ENCODE assay signal across 30 cellular contexts in the genomic region with DNA sequence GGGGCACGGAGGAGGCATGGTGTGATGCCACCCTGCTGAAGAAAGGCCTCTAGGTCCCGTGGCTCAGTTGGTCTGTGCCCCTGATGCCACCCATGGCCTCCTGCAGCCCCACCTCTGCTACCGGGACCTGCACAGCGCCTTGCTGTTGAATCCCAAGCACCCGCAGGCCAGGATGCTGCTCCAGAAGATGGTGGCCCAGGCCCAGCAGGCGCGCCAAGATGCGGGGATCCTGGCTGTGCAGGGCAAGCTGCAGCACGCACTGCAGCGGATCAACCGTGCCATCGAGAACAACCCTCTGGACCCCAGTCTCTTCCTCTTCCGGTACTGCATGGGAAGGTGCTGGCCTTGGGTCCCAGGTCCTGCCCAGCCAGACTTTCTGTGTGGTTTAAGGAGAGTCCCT. TPM values are rescaled to one million over a fixed set of nuclear protein-coding genes. Genes with fewer than 3 reads are reported as not detected.
"Had no signal": no experiment of that assay in that cellular context is flagged by ENCODE, and none has a peak within 500 bp of the region (broad histone marks: within the 10 kb centered on the region; RNA-seq: fewer than 3 reads in every experiment).

No MANE protein-coding gene starts in this region.

- H3K36me3 ChIP-seq: ascending aorta, brain microvascular endothelial cell, heart right ventricle had no signal

- H3K4me2 ChIP-seq: smooth muscle cell had no signal

- ATAC-seq: naive thymus-derived CD4-positive, alpha-beta T cell; psoas muscle; stimulated activated memory B cell treated with anti-CD40 and anti-IgM and Interleukin-4, amounts not matched to agents 10 μg/mL and 1 μg/mL and 100 μg/mL, for 72 hours; stimulated activated naive CD8-positive, alpha-beta T cell treated with anti-CD3 and anti-CD28 coated beads, Interleukin-15, amount 100 ng/mL, for 72 hours had no signal

- H3K4me3 ChIP-seq: ascending aorta, heart right ventricle, psoas muscle, smooth muscle cell had no signal

- H3K9ac ChIP-seq: parathyroid adenoma had no signal

- H3K27me3 ChIP-seq: ascending aorta, brain microvascular endothelial cell had no signal

- H3K9me3 ChIP-seq: ascending aorta, heart right ventricle, psoas muscle had no signal

- H2AFZ ChIP-seq: parathyroid adenoma had no signal

- H3K27ac ChIP-seq: ascending aorta, brain microvascular endothelial cell, parathyroid adenoma, psoas muscle had no signal

- DNase-seq: activated CD4-positive, alpha-beta memory T cell treated with anti-CD3 and anti-CD28 coated beads, Interleukin-2, amount 10 ng/mL, durations not matched to agents 7 days and 5 days; activated CD4-positive, alpha-beta T cell treated with anti-CD3 and anti-CD28 coated beads for 1 hour; activated CD4-positive, alpha-beta T cell treated with anti-CD3 and anti-CD28 coated beads, Interleukin-2, amount 10 ng/mL, durations not matched to agents 7 days and 5 days; activated CD8-positive, alpha-beta memory T cell treated with anti-CD3 and anti-CD28 coated beads, Interleukin-2, amount 50 U/mL, for 48 hours; activated gamma-delta T cell; activated naive CD4-positive, alpha-beta T cell treated with anti-CD3 and anti-CD28 coated beads, Interleukin-2, amount 10 ng/mL, durations not matched to agents 7 days and 5 days; activated naive CD8-positive, alpha-beta T cell treated with anti-CD3 and anti-CD28 coated beads, Interleukin-2, amount 10 ng/mL, durations not matched to agents 7 days and 5 days; activated T-cell treated with anti-CD3 and anti-CD28 coated beads, Interleukin-2, amount 50 U/mL, for 24 hours; cortex of kidney; foreskin melanocyte; heart right ventricle; naive thymus-derived CD4-positive, alpha-beta T cell; psoas muscle; stimulated activated CD4-positive, alpha-beta T cell treated with anti-CD3 and anti-CD28 coated beads, Interleukin-1b, Interleukin-23, amount 100 ng/mL, for 48 hours; stimulated activated CD4-positive, alpha-beta T cell treated with anti-CD3 and anti-CD28 coated beads, Interleukin-4, amount 100 ng/mL, for 4 hours; stimulated activated CD8-positive, alpha-beta memory T cell treated with anti-CD3 and anti-CD28 coated beads, Interleukin-4, amount 100 ng/mL, for 48 hours; stimulated activated naive CD8-positive, alpha-beta T cell treated with anti-CD3 and anti-CD28 coated beads, Interleukin-15, amount 100 ng/mL, for 72 hours; T-helper 2 cell had no signal

- H3K36me3 Mint-ChIP-seq: activated naive CD4-positive, alpha-beta T cell treated with anti-CD3 and anti-CD28 coated beads, Interleukin-2, amount 10 ng/mL, durations not matched to agents 7 days and 5 days; activated naive CD8-positive, alpha-beta T cell treated with anti-CD3 and anti-CD28 coated beads, Interleukin-2, amount 10 ng/mL, durations not matched to agents 7 days and 5 days; mesothelial cell of epicardium; naive thymus-derived CD4-positive, alpha-beta T cell; stimulated activated memory B cell treated with anti-CD40 and anti-IgM and Interleukin-4, amounts not matched to agents 10 μg/mL and 1 μg/mL and 100 μg/mL, for 72 hours had no signal

- H3K27ac Mint-ChIP-seq: activated CD4-positive, alpha-beta memory T cell treated with anti-CD3 and anti-CD28 coated beads, Interleukin-2, amount 10 ng/mL, durations not matched to agents 7 days and 5 days; activated CD4-positive, alpha-beta T cell treated with anti-CD3 and anti-CD28 coated beads, Interleukin-2, amount 10 ng/mL, durations not matched to agents 7 days and 5 days; activated naive CD4-positive, alpha-beta T cell treated with anti-CD3 and anti-CD28 coated beads, Interleukin-2, amount 10 ng/mL, durations not matched to agents 7 days and 5 days; activated naive CD8-positive, alpha-beta T cell treated with anti-CD3 and anti-CD28 coated beads, Interleukin-2, amount 10 ng/mL, durations not matched to agents 7 days and 5 days; activated T-cell treated with anti-CD3 and anti-CD28 coated beads, Interleukin-2, amount 50 U/mL, for 24 hours; mesothelial cell of epicardium; stimulated activated memory B cell treated with anti-CD40 and anti-IgM and Interleukin-4, amounts not matched to agents 10 μg/mL and 1 μg/mL and 100 μg/mL, for 72 hours; stimulated activated naive CD8-positive, alpha-beta T cell treated with anti-CD3 and anti-CD28 coated beads, Interleukin-15, amount 100 ng/mL, for 72 hours had no signal

- H3K4me1 Mint-ChIP-seq: mesothelial cell of epicardium; stimulated activated memory B cell treated with anti-CD40 and anti-IgM and Interleukin-4, amounts not matched to agents 10 μg/mL and 1 μg/mL and 100 μg/mL, for 72 hours had no signal

- H3K9me3 Mint-ChIP-seq: activated CD4-positive, alpha-beta memory T cell treated with anti-CD3 and anti-CD28 coated beads, Interleukin-2, amount 10 ng/mL, durations not matched to agents 7 days and 5 days; activated CD4-positive, alpha-beta T cell treated with anti-CD3 and anti-CD28 coated beads, Interleukin-2, amount 10 ng/mL, durations not matched to agents 7 days and 5 days; activated naive CD4-positive, alpha-beta T cell treated with anti-CD3 and anti-CD28 coated beads, Interleukin-2, amount 10 ng/mL, durations not matched to agents 7 days and 5 days; activated naive CD8-positive, alpha-beta T cell treated with anti-CD3 and anti-CD28 coated beads, Interleukin-2, amount 10 ng/mL, durations not matched to agents 7 days and 5 days; activated T-cell treated with anti-CD3 and anti-CD28 coated beads, Interleukin-2, amount 50 U/mL, for 24 hours; mesothelial cell of epicardium; naive thymus-derived CD4-positive, alpha-beta T cell; stimulated activated memory B cell treated with anti-CD40 and anti-IgM and Interleukin-4, amounts not matched to agents 10 μg/mL and 1 μg/mL and 100 μg/mL, for 72 hours; stimulated activated naive CD8-positive, alpha-beta T cell treated with anti-CD3 and anti-CD28 coated beads, Interleukin-15, amount 100 ng/mL, for 72 hours had no signal

- H3K79me2 ChIP-seq: parathyroid adenoma had no signal

- H3K4me3 Mint-ChIP-seq: activated CD4-positive, alpha-beta memory T cell treated with anti-CD3 and anti-CD28 coated beads, Interleukin-2, amount 10 ng/mL, durations not matched to agents 7 days and 5 days; activated CD4-positive, alpha-beta T cell treated with anti-CD3 and anti-CD28 coated beads, Interleukin-2, amount 10 ng/mL, durations not matched to agents 7 days and 5 days; activated naive CD4-positive, alpha-beta T cell treated with anti-CD3 and anti-CD28 coated beads, Interleukin-2, amount 10 ng/mL, durations not matched to agents 7 days and 5 days; activated naive CD8-positive, alpha-beta T cell treated with anti-CD3 and anti-CD28 coated beads, Interleukin-2, amount 10 ng/mL, durations not matched to agents 7 days and 5 days; activated T-cell treated with anti-CD3 and anti-CD28 coated beads, Interleukin-2, amount 50 U/mL, for 24 hours; mesothelial cell of epicardium; stimulated activated memory B cell treated with anti-CD40 and anti-IgM and Interleukin-4, amounts not matched to agents 10 μg/mL and 1 μg/mL and 100 μg/mL, for 72 hours; stimulated activated naive CD8-positive, alpha-beta T cell treated with anti-CD3 and anti-CD28 coated beads, Interleukin-15, amount 100 ng/mL, for 72 hours had no signal

- H3K4me1 ChIP-seq: parathyroid adenoma, psoas muscle had no signal

- H3K27me3 Mint-ChIP-seq: activated CD4-positive, alpha-beta memory T cell treated with anti-CD3 and anti-CD28 coated beads, Interleukin-2, amount 10 ng/mL, durations not matched to agents 7 days and 5 days; activated CD4-positive, alpha-beta T cell treated with anti-CD3 and anti-CD28 coated beads, Interleukin-2, amount 10 ng/mL, durations not matched to agents 7 days and 5 days; activated naive CD8-positive, alpha-beta T cell treated with anti-CD3 and anti-CD28 coated beads, Interleukin-2, amount 10 ng/mL, durations not matched to agents 7 days and 5 days; activated T-cell treated with anti-CD3 and anti-CD28 coated beads, Interleukin-2, amount 50 U/mL, for 24 hours; naive thymus-derived CD4-positive, alpha-beta T cell; stimulated activated naive CD8-positive, alpha-beta T cell treated with anti-CD3 and anti-CD28 coated beads, Interleukin-15, amount 100 ng/mL, for 72 hours had no signal

RNA-seq across cellular contexts. Expression of gene TTC16, which starts 7.1 kb away (rescaled TPM):
- total RNA-seq: ascending aorta, chondrocyte, esophagus mucosa, glomerular endothelial cell, smooth muscle cell had no signal

RNA-seq across cellular contexts. Expression of gene TOR2A, which starts 12.1 kb away (rescaled TPM):
- total RNA-seq: ascending aorta had no signal

RNA-seq across cellular contexts. Expression of gene CFAP157, which starts 16.2 kb away (rescaled TPM):
- total RNA-seq: activated CD4-positive, alpha-beta memory T cell treated with anti-CD3 and anti-CD28 coated beads, Interleukin-2, amount 10 ng/mL, durations not matched to agents 7 days and 5 days; activated CD4-positive, alpha-beta T cell treated with anti-CD3 and anti-CD28 coated beads, Interleukin-2, amount 10 ng/mL, durations not matched to agents 7 days and 5 days; ascending aorta; cardiac septum; chondrocyte; esophagus mucosa; glomerular endothelial cell; liver; mammary epithelial cell; smooth muscle cell had no signal
- polyA plus RNA-seq: mammary epithelial cell had no signal

RNA-seq across cellular contexts. Expression of gene SH2D3C, which starts 55.5 kb away (rescaled TPM):
- total RNA-seq: smooth muscle cell had no signal
